22 cellular contexts compared by ENCODE assay signal in genomic region chr6:39075010-39075738, GRCh38. TPM values are rescaled to one million over a fixed set of nuclear protein-coding genes. Genes with fewer than 3 reads are reported as not detected.
DNase-seq lines count a peak whose midpoint lies in the region; ATAC-seq, FAIRE-seq and TF ChIP-seq lines count a peak whose summit lies in the region.
"Had no signal": no experiment of that assay in that cellular context is flagged by ENCODE, and none has a peak within 500 bp of the region (broad histone marks: within the 10 kb centered on the region; RNA-seq: fewer than 3 reads in every experiment).

No MANE protein-coding gene starts in this region.

- H3K4ac ChIP-seq in H1 (replicated peaks; ENCODE audit: insufficient read length, low read depth, low read length), result no peak overlapping the region

- H3K56ac ChIP-seq in H1 (replicated peaks; ENCODE audit: insufficient read length, low read depth, low read length), result no peak overlapping the region

- H3K14ac ChIP-seq in H1 (ENCODE audit: insufficient read length), result no peak overlapping the region

- H3K4me1 ChIP-seq in H1 (replicated peaks in 1 of 4; ENCODE audit: control insufficient read depth in 3 of 4, insufficient read depth in 4 of 4, low read length in 3 of 4) (peaks cover 0 to 10% (median 0%) of the 10 kb centered on the region in 4 experiments; a peak in 3 of 7 replicates), suprapubic skin (no peaks in the 10 kb centered on the region)

- H2BK15ac ChIP-seq in H1 (ENCODE audit: low read length), result no peak overlapping the region

- H3K27ac Mint-ChIP-seq in activated naive CD4-positive, alpha-beta T cell treated with anti-CD3 and anti-CD28 coated beads, Interleukin-2, amount 50 U/mL, for 72 hours, result peak overlapping the region; percentile 64 to 84
- peak overlapping the region; percentile 64 for H3K27ac Mint-ChIP-seq in neural crest cell (ENCODE audit: unreplicated experiment)
- H3K27ac Mint-ChIP-seq: CD4-positive, alpha-beta T cell had no signal

- no peak overlapping the region for H2BK120ac ChIP-seq in H1 (replicated peaks; ENCODE audit: low read depth, low read length)

- no peak overlapping the region for H2AK5ac ChIP-seq in H1 (ENCODE audit: low read depth, low read length)

- H3K27me3 ChIP-seq in H1 (replicated peaks in 1 of 4; ENCODE audit: control insufficient read depth in 3 of 4, extremely low read depth in 1 of 4, insufficient read depth in 3 of 4, low read length in 3 of 4), result 0 out of 7 replicates have a peak, but pooled peaks cover 0 to 5% (median 0%) of the 10 kb centered on the region in 4 experiments
- H3K27me3 ChIP-seq in suprapubic skin, result no peaks in the 10 kb centered on the region

- peaks cover 4% of the 10 kb centered on the region for H3K27me3 Mint-ChIP-seq in neural crest cell (ENCODE audit: low read depth)
- H3K27me3 Mint-ChIP-seq: CD4-positive, alpha-beta T cell had no signal

- TF ChIP-seq EP300 in H1 (IDR thresholded peaks at IDR 0.05; ENCODE audit: borderline replicate concordance in 1 of 2, low read depth in 2 of 2, low read length in 2 of 2) (no peak), suprapubic skin (IDR thresholded peaks at IDR 0.05) (no peak)

- H2BK5ac ChIP-seq in H1 (ENCODE audit: low read depth, low read length), result no peak overlapping the region

- H4K5ac ChIP-seq in H1 (ENCODE audit: insufficient read length, low read depth, low read length), result no peak overlapping the region

- no peak overlapping the region for H3K4me3 ChIP-seq in H1 (ENCODE audit: extremely low read depth in 1 of 4, insufficient read depth in 2 of 4, low read depth in 3 of 4, low read length in 4 of 4)
- no peak overlapping the region for H3K4me3 ChIP-seq in suprapubic skin

- no peaks in the 10 kb centered on the region for H3K23me2 ChIP-seq in H1 (ENCODE audit: low read depth, low read length)

- H3K4me2 ChIP-seq in H1 (ENCODE audit: insufficient read depth in 1 of 2, low read depth in 2 of 2, low read length in 2 of 2), result no peak overlapping the region

- TF ChIP-seq CTCF in H1 (IDR thresholded peaks at IDR 0.05; ENCODE audit: control extremely low read depth in 1 of 3, insufficient read depth in 1 of 3, low read depth in 1 of 3, low read length in 3 of 3), result no peak
- TF ChIP-seq CTCF in neural crest cell (conservative IDR thresholded peaks at IDR 0.05), result no peak
- no peak for TF ChIP-seq CTCF in suprapubic skin (IDR thresholded peaks at IDR 0.05)

- H3K18ac ChIP-seq in H1 (ENCODE audit: extremely low read depth, low read length), result no peak overlapping the region

- H2AFZ ChIP-seq in H1 (ENCODE audit: low read length), result no peak overlapping the region

- no peak overlapping the region for H3K23ac ChIP-seq in H1 (ENCODE audit: insufficient read length)

- no peak for TF ChIP-seq POLR2A in H1 (IDR thresholded peaks at IDR 0.05; ENCODE audit: control extremely low read depth in 1 of 2, low read depth in 2 of 2, low read length in 2 of 2)
- TF ChIP-seq POLR2A in suprapubic skin (IDR thresholded peaks at IDR 0.05), result no peak

- no peaks in the 10 kb centered on the region for H3K9me3 Mint-ChIP-seq in activated naive CD4-positive, alpha-beta T cell treated with anti-CD3 and anti-CD28 coated beads, Interleukin-2, amount 50 U/mL, for 72 hours
- H3K9me3 Mint-ChIP-seq in neural crest cell, result peaks cover 5% of the 10 kb centered on the region
- H3K9me3 Mint-ChIP-seq: CD4-positive, alpha-beta T cell had no signal

- peaks cover 13% of the 10 kb centered on the region for H3K4me1 Mint-ChIP-seq in neural crest cell

- H3K4me3 Mint-ChIP-seq in neural crest cell, result no peak overlapping the region
- H3K4me3 Mint-ChIP-seq: CD4-positive, alpha-beta T cell had no signal

- H4K20me1 ChIP-seq in H1 (replicated peaks in 1 of 2; ENCODE audit: control insufficient read depth in 1 of 2, insufficient read depth in 2 of 2, low read length in 2 of 2), result no peaks in the 10 kb centered on the region

- H3K79me1 ChIP-seq in H1 (ENCODE audit: low read depth, low read length), result no peaks in the 10 kb centered on the region

- peak overlapping the region; percentile 58; the same call in 1 of the 2 replicates for H4K8ac ChIP-seq in H1 (ENCODE audit: extremely low read depth, insufficient read depth, low read length)

- no peak for FAIRE-seq in H1 (lab: Jason Lieb, UNC)
- FAIRE-seq: D721Med, G401.6, H54 had no signal

- H2BK12ac ChIP-seq in H1 (ENCODE audit: low read depth, low read length), result no peak overlapping the region

- 89% methylated on average over 11 of the region's 13 CpGs; no CpG with 5 or more reads in 1 of the 2 experiments for WGBS in H1 (ENCODE audit: extremely low coverage in 1 of 2, insufficient coverage in 1 of 2, insufficient read length in 1 of 2, insufficient replicate concordance in 2 of 2, low coverage in 1 of 2, low lambda C conversion rate in 2 of 2, missing lambda C conversion rate in 1 of 2), 2 experiments
- WGBS in suprapubic skin, result 70% methylated on average over 13 of the region's 13 CpGs

- H3K27ac ChIP-seq in H1 (ENCODE audit: low read depth, low read length), result no peak overlapping the region
- H3K27ac ChIP-seq in suprapubic skin, result no peak overlapping the region

- H3K79me2 ChIP-seq in H1 (ENCODE audit: control insufficient read depth in 1 of 2, insufficient read depth in 2 of 2, low read length in 2 of 2), result no peaks in the 10 kb centered on the region

- CTCF ChIA-PET in H1 (lab: Charles Lee; ENCODE audit: partially characterized antibody), result interaction anchor here (0.6 to 3.5 kb wide), 10 partner anchors 10 to 235 kb away, joined by 3 to 11 read pairs (median 4); no protein-coding TSS in a partner anchor

- no peak overlapping the region for H2BK20ac ChIP-seq in H1 (ENCODE audit: low read length)

- H3K9ac ChIP-seq in H1 (replicated peaks in 1 of 4; ENCODE audit: extremely low read depth in 1 of 4, low read depth in 3 of 4, low read length in 3 of 4), result no peak overlapping the region

- H3K9me3 ChIP-seq in H1 (ENCODE audit: insufficient read depth in 2 of 2, low read depth in 1 of 2, low read length in 1 of 2) (no peaks in the 10 kb centered on the region), suprapubic skin (no peaks in the 10 kb centered on the region)

- no peak for DNase-seq in activated naive CD4-positive, alpha-beta T cell treated with anti-CD3 and anti-CD28 coated beads, Interleukin-2, amount 50 U/mL, for 72 hours (ENCODE audit: low spot score in 2 of 2)
- DNase-seq in activated naive CD4-positive, alpha-beta T cell (lab: John Stamatoyannopoulos, UW), result no peak
- DNase-seq in H1 (ENCODE audit: low read depth in 1 of 2, low spot score in 2 of 2) (no peak), neural crest cell (ENCODE audit: low read depth, low spot score) (no peak), ureter (ENCODE audit: low spot score) (peak; percentile 31), HK-2 (ENCODE audit: unreplicated experiment) (no peak), suprapubic skin (ENCODE audit: low spot score in 2 of 2) (no peak)
- DNase-seq: ACHN; CD4-positive, alpha-beta T cell; DMS79 treated with DMSO at 0.1 percent for 48 hours; MM.1S; NCI-H1105 treated with DMSO at 0.1 percent for 48 hours; NCI-H2029 treated with DMSO at 0.1 percent for 48 hours; NCI-H226; NCI-H526; NK-92 treated with Interleukin-12 subunit alpha and Interleukin-12 subunit beta, amount 100 ng/mL, for 24 hours; PC-3 had no signal

- H3K36me3 ChIP-seq in H1 (ENCODE audit: control insufficient read depth in 2 of 4, insufficient read depth in 4 of 4, low read length in 3 of 4), result no peaks in the 10 kb centered on the region
- H3K36me3 ChIP-seq in suprapubic skin, result no peaks in the 10 kb centered on the region

- POLR2A ChIA-PET in H1 (lab: Charles Lee; ENCODE audit: partially characterized antibody), result interaction anchor here (1.1 kb wide), 1 partner anchor 9 kb away, joined by 4 read pairs; no protein-coding TSS in a partner anchor

- no peaks in the 10 kb centered on the region for H3K36me3 Mint-ChIP-seq in activated naive CD4-positive, alpha-beta T cell treated with anti-CD3 and anti-CD28 coated beads, Interleukin-2, amount 50 U/mL, for 72 hours
- no peaks in the 10 kb centered on the region for H3K36me3 Mint-ChIP-seq in neural crest cell (ENCODE audit: low read depth)

- no peak for TF ChIP-seq RAD21 in H1 (IDR thresholded peaks at IDR 0.05 in 1 of 2, conservative IDR thresholded peaks at IDR 0.05 in 1 of 2; ENCODE audit: low read depth in 2 of 2, low read length in 2 of 2)

- ATAC-seq in activated naive CD4-positive, alpha-beta T cell treated with anti-CD3 and anti-CD28 coated beads, Interleukin-2, amount 50 U/mL, for 72 hours, result no peak
- no peak for ATAC-seq in GM21390 (IDR thresholded peaks at IDR 0.05; ENCODE audit: unreplicated experiment)
- ATAC-seq: PC-3 had no signal

- no peak overlapping the region for H4K91ac ChIP-seq in H1 (replicated peaks; ENCODE audit: insufficient read length, low read length)

TF ChIP-seq in H1, 55 proteins besides CTCF, POLR2A, EP300 and RAD21 (continues in another document):
- no peak for TF ChIP-seq TAF7 (optimal IDR thresholded peaks at IDR 0.05; ENCODE audit: borderline replicate concordance, low read depth, low read length)

RNA-seq across cellular contexts. Expression of gene GLP1R, which starts 26.6 kb away (rescaled TPM):
- under 1 TPM; 0.32 to 0.33 TPM for total RNA-seq in activated naive CD4-positive, alpha-beta T cell treated with anti-CD3 and anti-CD28 coated beads, Interleukin-2, amount 50 U/mL, for 72 hours
- 2.6 and 3.0 TPM in 2 replicates for total RNA-seq in H1 (2021; fragmentation: NEBNext Ultra II Directional; extraction: Animal tissue kit (Norgen Biotek cat#: 25700))
- 2.7 TPM in 2 replicates for polyA plus RNA-seq in H1 (2011; rRNA removed)
- polyA plus RNA-seq in H1 (2011; cell fraction: cytosol; rRNA removed), result 3.2 TPM
- 7.3 TPM for polyA plus RNA-seq in H1 (2011; cell fraction: nucleus; rRNA removed)
- polyA plus RNA-seq in H1 (2012, experiment 1 of 2), result 1.9 to 2.3 TPM (median 2.2 TPM) in 4 replicates
- 0.79 TPM for polyA plus RNA-seq in H1 (2012, experiment 2 of 2)
- polyA plus RNA-seq in H1 (2013, experiment 1 of 2), result 1.9 TPM
- 2.1 TPM for polyA plus RNA-seq in H1 (2013, experiment 2 of 2)
- 5.1 and 6.2 TPM in 2 replicates for polyA minus RNA-seq in H1 (2011; rRNA and poly(A)+ RNA removed)
- polyA minus RNA-seq in H1 (2011; cell fraction: cytosol; rRNA and poly(A)+ RNA removed), result 1.5 TPM
- polyA minus RNA-seq in H1 (2011; cell fraction: nucleus; rRNA and poly(A)+ RNA removed), result 3.6 TPM
- 0.65 and 0.89 TPM in 2 replicates for total RNA-seq in neural crest cell
- total RNA-seq in ureter, result 0.36 TPM
- total RNA-seq in suprapubic skin, result under 1 TPM in 3 of 4 donors, not detected in 1; 0.32 to 0.95 (median 0.59) TPM
- total RNA-seq: CD4-positive, alpha-beta T cell; PC-3; SK-MEL-5 had no signal

RNA-seq across cellular contexts. Expression of gene SAYSD1, which starts 39.8 kb away (rescaled TPM):
- total RNA-seq in activated naive CD4-positive, alpha-beta T cell treated with anti-CD3 and anti-CD28 coated beads, Interleukin-2, amount 50 U/mL, for 72 hours, result 10 to 100 TPM; 12.3 to 20.8 TPM
- 7.9 and 8.0 TPM in 2 replicates for total RNA-seq in H1 (2021; fragmentation: NEBNext Ultra II Directional; extraction: Animal tissue kit (Norgen Biotek cat#: 25700))
- 5.8 and 6.7 TPM in 2 replicates for polyA plus RNA-seq in H1 (2011; rRNA removed)
- 6.7 TPM for polyA plus RNA-seq in H1 (2011; cell fraction: cytosol; rRNA removed)
- polyA plus RNA-seq in H1 (2011; cell fraction: nucleus; rRNA removed), result 3.5 TPM
- 5.5 to 6.8 TPM (median 6.2 TPM) in 4 replicates for polyA plus RNA-seq in H1 (2012, experiment 1 of 2)
- polyA plus RNA-seq in H1 (2012, experiment 2 of 2), result 4.3 TPM
- 7.8 TPM for polyA plus RNA-seq in H1 (2013, experiment 1 of 2)
- 7.8 TPM for polyA plus RNA-seq in H1 (2013, experiment 2 of 2)
- polyA minus RNA-seq in H1 (2011; rRNA and poly(A)+ RNA removed), result 6.1 and 6.6 TPM in 2 replicates
- polyA minus RNA-seq in H1 (2011; cell fraction: cytosol; rRNA and poly(A)+ RNA removed), result 5.6 TPM
- polyA minus RNA-seq in H1 (2011; cell fraction: nucleus; rRNA and poly(A)+ RNA removed), result 7.7 TPM
- total RNA-seq in neural crest cell (13.4 and 13.5 TPM in 2 replicates), ureter (19.3 TPM), suprapubic skin (10 to 100 TPM; 12.1 to 17.4 (median 14.4) TPM)
